In genomic region chr14:51430600-51430999, GRCh38 we compare ENCODE assay signal across 14 cellular contexts.
DNase-seq lines count a peak whose midpoint lies in the region; ATAC-seq and TF ChIP-seq lines count a peak whose summit lies in the region.
"Had no signal": no experiment of that assay in that cellular context is flagged by ENCODE, and none has a peak within 500 bp of the region (broad histone marks: within the 10 kb centered on the region; RNA-seq: fewer than 3 reads in every experiment).

No MANE protein-coding gene starts in this region.

- no peaks in the 10 kb centered on the region for H3K9me2 ChIP-seq in PC-3 (replicated peaks; ENCODE audit: low read length)

- no peaks in the 10 kb centered on the region for H3K36me3 ChIP-seq in PC-3 (ENCODE audit: low read depth, low read length)
- H3K36me3 ChIP-seq: ascending aorta had no signal

- no peak overlapping the region for H3K4me2 ChIP-seq in PC-3 (ENCODE audit: low read length)

- H3K27me3 ChIP-seq in PC-3 (ENCODE audit: low read length): no peaks in the 10 kb centered on the region
- H3K27me3 ChIP-seq: ascending aorta, foreskin keratinocyte had no signal

- no peaks in the 10 kb centered on the region for H3F3A ChIP-seq in PC-3 (ENCODE audit: low read length, unreplicated experiment)

- intact Hi-C loops in PC-3 (cut with micrococcal nuclease): no loop called here

- H3K27me3 Mint-ChIP-seq in stimulated activated memory B cell treated with anti-CD40 and anti-IgM and Interleukin-4, amounts not matched to agents 10 μg/mL and 1 μg/mL and 100 μg/mL, for 72 hours: peaks cover 21% of the 10 kb centered on the region

- DNase-seq in PC-3 (no peak), fibroblast of the aortic adventitia (ENCODE audit: low read depth) (peak; percentile 36), skeletal muscle cell (ENCODE audit: low read depth) (peak; percentile 71), NCI-H1694 treated with DMSO at 0.1 percent for 48 hours (lab: John Stamatoyannopoulos, UW) (no peak), kidney tubule cell (ENCODE audit: low spot score) (no peak)
- no peak for DNase-seq in stimulated activated CD4-positive, alpha-beta T cell treated with anti-CD3 and anti-CD28 coated beads, Interleukin-1b, Interleukin-23, amount 100 ng/mL, for 48 hours
- DNase-seq: CD8-positive, alpha-beta memory T cell; foreskin keratinocyte; NK-92 treated with Interleukin-12 subunit alpha and Interleukin-12 subunit beta, amount 100 ng/mL, for 24 hours; retina had no signal

- peak overlapping the region; percentile 62 for H3K27ac ChIP-seq in PC-3 (ENCODE audit: low read length)
- H3K27ac ChIP-seq: ascending aorta, foreskin keratinocyte had no signal

- H3K4me3 ChIP-seq in PC-3 (ENCODE audit: low read length) (no peak overlapping the region), fibroblast of the aortic adventitia (ENCODE audit: low read depth, low read length) (no peak overlapping the region), skeletal muscle cell (ENCODE audit: low read depth, low read length) (no peak overlapping the region)
- H3K4me3 ChIP-seq: ascending aorta had no signal

- H3K9ac ChIP-seq in PC-3 (ENCODE audit: low read length): peak overlapping the region; percentile 1; the same call in 1 of the 2 replicates

- TSS peak; percentile 65 for BruUV-seq in PC-3 (replicated peaks; lab: Mats Ljungman, UMichigan)

- no peak for TF ChIP-seq CTCF in PC-3 (conservative IDR thresholded peaks at IDR 0.05; ENCODE audit: low read depth, low read length)
- no peak for TF ChIP-seq CTCF in fibroblast of the aortic adventitia (IDR thresholded peaks at IDR 0.05; ENCODE audit: insufficient read depth, low read length)

- no peak overlapping the region for H3K4me3 Mint-ChIP-seq in stimulated activated memory B cell treated with anti-CD40 and anti-IgM and Interleukin-4, amounts not matched to agents 10 μg/mL and 1 μg/mL and 100 μg/mL, for 72 hours
- H3K4me3 Mint-ChIP-seq: CD8-positive, alpha-beta memory T cell; T-helper 2 cell treated with Interferon-gamma antibody and Interleukin-4, amounts not matched to agents 5 μg/mL and 100 μg/mL, for 36 hours had no signal

- POLR2A ChIA-PET in PC-3 (lab: Charles Lee; ENCODE audit: unreplicated experiment): interaction anchor here (0.6 kb wide), 1 partner anchor 77 kb away, joined by 4 read pairs; no protein-coding TSS in a partner anchor

- H2AFZ ChIP-seq in PC-3 (ENCODE audit: low read length): no peak overlapping the region

- no peaks in the 10 kb centered on the region for H3K36me3 Mint-ChIP-seq in stimulated activated memory B cell treated with anti-CD40 and anti-IgM and Interleukin-4, amounts not matched to agents 10 μg/mL and 1 μg/mL and 100 μg/mL, for 72 hours
- H3K36me3 Mint-ChIP-seq: CD8-positive, alpha-beta memory T cell had no signal

- no peaks in the 10 kb centered on the region for H3K4me1 Mint-ChIP-seq in stimulated activated memory B cell treated with anti-CD40 and anti-IgM and Interleukin-4, amounts not matched to agents 10 μg/mL and 1 μg/mL and 100 μg/mL, for 72 hours
- H3K4me1 Mint-ChIP-seq: CD8-positive, alpha-beta memory T cell had no signal

- peak; percentile 5 for ATAC-seq in GM21447 (IDR thresholded peaks at IDR 0.05; ENCODE audit: unreplicated experiment)
- peak; percentile 7 for ATAC-seq in PC-3
- no peak for ATAC-seq in stimulated activated memory B cell treated with anti-CD40 and anti-IgM and Interleukin-4, amounts not matched to agents 10 μg/mL and 1 μg/mL and 100 μg/mL, for 72 hours
- ATAC-seq: foreskin keratinocyte had no signal

- peaks cover 16% of the 10 kb centered on the region for H3K4me1 ChIP-seq in PC-3 (ENCODE audit: insufficient read depth, low read length)

- CTCF ChIA-PET in PC-3 (lab: Charles Lee): interaction anchor here (0.8 kb wide), 1 partner anchor 221 kb away, joined by 5 read pairs; no protein-coding TSS in a partner anchor

- no peaks in the 10 kb centered on the region for H3K79me2 ChIP-seq in PC-3 (ENCODE audit: low read length)

- no peaks in the 10 kb centered on the region for H4K20me1 ChIP-seq in PC-3 (ENCODE audit: low read length)

- H3K27ac Mint-ChIP-seq in stimulated activated memory B cell treated with anti-CD40 and anti-IgM and Interleukin-4, amounts not matched to agents 10 μg/mL and 1 μg/mL and 100 μg/mL, for 72 hours: no peak overlapping the region
- H3K27ac Mint-ChIP-seq: CD8-positive, alpha-beta memory T cell; T-helper 2 cell treated with Interferon-gamma antibody and Interleukin-4, amounts not matched to agents 5 μg/mL and 100 μg/mL, for 36 hours had no signal

- no peaks in the 10 kb centered on the region for H3K9me3 ChIP-seq in PC-3 (ENCODE audit: low read length)
- H3K9me3 ChIP-seq: ascending aorta had no signal

- no peaks in the 10 kb centered on the region for H3K9me3 Mint-ChIP-seq in stimulated activated memory B cell treated with anti-CD40 and anti-IgM and Interleukin-4, amounts not matched to agents 10 μg/mL and 1 μg/mL and 100 μg/mL, for 72 hours
- H3K9me3 Mint-ChIP-seq: T-helper 2 cell treated with Interferon-gamma antibody and Interleukin-4, amounts not matched to agents 5 μg/mL and 100 μg/mL, for 36 hours had no signal

Comparison
In these comparisons a context has a peak if more than half of its experiments do, and no peak if none do; other contexts are left out.
1. DNase-seq: peak in fibroblast of the aortic adventitia (single experiment) and skeletal muscle cell (single experiment); none in PC-3 (single experiment), stimulated activated CD4-positive, alpha-beta T cell treated with anti-CD3 and anti-CD28 coated beads, Interleukin-1b, Interleukin-23, amount 100 ng/mL, for 48 hours (single experiment), NCI-H1694 treated with DMSO at 0.1 percent for 48 hours (single experiment) and kidney tubule cell (single experiment).